Comparison of ENCODE assay signal across 15 cellular contexts in genomic region chr10:5252177-5253037, GRCh38. TPM values are rescaled to one million over a fixed set of nuclear protein-coding genes. Genes with fewer than 3 reads are reported as not detected.
DNase-seq lines count a peak whose midpoint lies in the region; TF ChIP-seq lines count a peak whose summit lies in the region.
"Had no signal": no experiment of that assay in that cellular context is flagged by ENCODE, and none has a peak within 500 bp of the region (broad histone marks: within the 10 kb centered on the region; RNA-seq: fewer than 3 reads in every experiment).

No MANE protein-coding gene starts in this region.

- H3K4me2 ChIP-seq in trophoblast cell (ENCODE audit: low read length) = no peak overlapping the region

- no peak overlapping the region for H4K91ac ChIP-seq in trophoblast cell (ENCODE audit: low read depth, low read length)

- H2AK5ac ChIP-seq in trophoblast cell (ENCODE audit: low read length) = no peak overlapping the region

- H3K4me1 ChIP-seq in trophoblast cell (ENCODE audit: control insufficient read depth in 1 of 2, insufficient read depth in 2 of 2, low read length in 2 of 2) = no peaks in the 10 kb centered on the region

- H4K8ac ChIP-seq in trophoblast cell (ENCODE audit: low read depth, low read length) = no peak overlapping the region

- H3K4me3 Mint-ChIP-seq in endothelial cell (ENCODE audit: unreplicated experiment) = no peak overlapping the region
- H3K4me3 Mint-ChIP-seq: T-cell, type B pancreatic cell had no signal

- no peak overlapping the region for H3K23ac ChIP-seq in trophoblast cell (ENCODE audit: low read length)

- H3K36me3 ChIP-seq in trophoblast cell (ENCODE audit: control insufficient read depth in 1 of 2, insufficient read depth in 2 of 2, low read length in 2 of 2) = no peaks in the 10 kb centered on the region

- no peaks in the 10 kb centered on the region for H3K9me3 Mint-ChIP-seq in endothelial cell (ENCODE audit: unreplicated experiment)
- H3K9me3 Mint-ChIP-seq: T-cell, type B pancreatic cell had no signal

- no peak for TF ChIP-seq CTCF in endothelial cell (IDR thresholded peaks at IDR 0.05; ENCODE audit: unreplicated experiment)

- H3K4me1 Mint-ChIP-seq in endothelial cell (ENCODE audit: unreplicated experiment) = peaks cover 5% of the 10 kb centered on the region
- H3K4me1 Mint-ChIP-seq: T-cell had no signal

- H3K27ac Mint-ChIP-seq in endothelial cell (ENCODE audit: unreplicated experiment) = no peak overlapping the region
- H3K27ac Mint-ChIP-seq: T-cell, type B pancreatic cell had no signal

- H3K14ac ChIP-seq in trophoblast cell (ENCODE audit: low read length) = no peak overlapping the region

- H4K12ac ChIP-seq in trophoblast cell (ENCODE audit: low read depth, low read length) = no peak overlapping the region

- no peak overlapping the region for H2BK5ac ChIP-seq in trophoblast cell (ENCODE audit: low read depth, low read length, poor library complexity)

- H2BK12ac ChIP-seq in trophoblast cell (ENCODE audit: low read length) = no peak overlapping the region

- no peak overlapping the region for H3K4ac ChIP-seq in trophoblast cell (ENCODE audit: low read depth, low read length)

- no peak overlapping the region for H3K9ac ChIP-seq in trophoblast cell (ENCODE audit: low read length)

- H3K36me3 Mint-ChIP-seq in endothelial cell (ENCODE audit: low read depth, unreplicated experiment) = no peaks in the 10 kb centered on the region
- H3K36me3 Mint-ChIP-seq: T-cell, type B pancreatic cell had no signal

- peak; percentile 9 for DNase-seq in A172 (ENCODE audit: low spot score)
- peak; percentile 3 for DNase-seq in H4 (ENCODE audit: low spot score)
- DNase-seq in SK-N-DZ (ENCODE audit: low spot score) = peak; percentile 23
- DNase-seq in iPS DF 19.7 (ENCODE audit: low read depth, low spot score) = peak; percentile 7
- DNase-seq in stimulated activated CD4-positive, alpha-beta T cell treated with anti-CD3 and anti-CD28 coated beads, Interleukin-12 subunit alpha, Interleukin-12 subunit beta, amount 100 ng/mL, for 4 hours = no peak
- DNase-seq in foreskin melanocyte = no peak
- no peak for DNase-seq in endothelial cell (ENCODE audit: low spot score)
- DNase-seq in trophoblast cell = no peak
- DNase-seq: activated CD4-positive, alpha-beta T cell treated with anti-CD3 and anti-CD28 coated beads for 48 hours; activated T-cell treated with anti-CD3 and anti-CD28 coated beads, Interleukin-2, amount 50 U/mL, for 48 hours; amygdala; dermis blood vessel endothelial cell; left colon had no signal

- H3K79me2 ChIP-seq in trophoblast cell (ENCODE audit: control insufficient read depth, insufficient read depth, low read length, poor library complexity) = no peaks in the 10 kb centered on the region

- no peak overlapping the region for H2AFZ ChIP-seq in trophoblast cell (ENCODE audit: insufficient read depth, low read length, poor library complexity)

- no peak overlapping the region for H3K4me3 ChIP-seq in trophoblast cell (ENCODE audit: low read depth, low read length)

- no peak overlapping the region for H3K18ac ChIP-seq in trophoblast cell (ENCODE audit: low read length)

- H3K27me3 ChIP-seq in trophoblast cell (ENCODE audit: insufficient read depth, low read length) = no peaks in the 10 kb centered on the region

- no peaks in the 10 kb centered on the region for H3K79me1 ChIP-seq in trophoblast cell (ENCODE audit: low read length)

- H3K27ac ChIP-seq in trophoblast cell (ENCODE audit: low read depth, low read length) = no peak overlapping the region

- H3K9me3 ChIP-seq in trophoblast cell (ENCODE audit: insufficient read depth, low read depth, low read length) = no peaks in the 10 kb centered on the region

- no CpG with 5 or more reads among the region's 8 CpGs for WGBS in trophoblast cell (ENCODE audit: extremely low coverage, insufficient coverage, insufficient read length)

- peaks cover 8% of the 10 kb centered on the region for H3K27me3 Mint-ChIP-seq in endothelial cell (ENCODE audit: unreplicated experiment)
- H3K27me3 Mint-ChIP-seq: type B pancreatic cell had no signal

- no peak overlapping the region for H2BK120ac ChIP-seq in trophoblast cell (ENCODE audit: insufficient read depth, low read length, poor library complexity)

RNA-seq across cellular contexts. Expression of gene AKR1C4, which starts 55.8 kb away (rescaled TPM):
- not detected in 2 replicates for total RNA-seq in A172 (2014; rRNA removed; shearing (Covaris generic))
- total RNA-seq in H4 (2014; rRNA removed; shearing (Covaris generic)) = not detected in 2 replicates
- polyA plus RNA-seq in SK-N-DZ (2014; cell fraction: cytosol; rRNA removed) = not detected in 2 replicates
- polyA plus RNA-seq in SK-N-DZ (2014; cell fraction: nucleus; rRNA removed) = not detected in 2 replicates
- total RNA-seq in endothelial cell (ENCODE audit: unreplicated experiment) = not detected
- not detected in 2 replicates for polyA plus RNA-seq in trophoblast cell (2013)
- total RNA-seq: dermis blood vessel endothelial cell, left colon had no signal

Comparison
In these comparisons a context has a peak if more than half of its experiments do, and no peak if none do; other contexts are left out.
1. DNase-seq: peak in A172 (single experiment), H4 (single experiment), SK-N-DZ (single experiment) and iPS DF 19.7 (single experiment); none in stimulated activated CD4-positive, alpha-beta T cell treated with anti-CD3 and anti-CD28 coated beads, Interleukin-12 subunit alpha, Interleukin-12 subunit beta, amount 100 ng/mL, for 4 hours (single experiment), foreskin melanocyte (single experiment), endothelial cell (single experiment) and trophoblast cell (0 of 2).